14 cellular contexts compared by ENCODE assay signal in genomic region chr17:19174422-19174821, GRCh38. TPM values are rescaled to one million over a fixed set of nuclear protein-coding genes. Genes with fewer than 3 reads are reported as not detected.
DNase-seq lines count a peak whose midpoint lies in the region; ATAC-seq, FAIRE-seq and TF ChIP-seq lines count a peak whose summit lies in the region.
"Not testable (repeated sequence)": the region's sequence is repeated elsewhere in the genome, so short reads cannot be mapped to it uniquely, and the experiment has no call there.
"Had no signal": no experiment of that assay in that cellular context is flagged by ENCODE, and none has a peak within 500 bp of the region (broad histone marks: within the 10 kb centered on the region; RNA-seq: fewer than 3 reads in every experiment).

No MANE protein-coding gene starts in this region.

- not testable (repeated sequence) for H3K27ac ChIP-seq in A549; PC-3 (ENCODE audit: low read length); GM12878 (ENCODE audit: control insufficient read depth, insufficient read depth); left lung; aorta (ENCODE audit: low read depth in 1 of 2, low read length in 2 of 2)

- RAD21 ChIA-PET in GM12878 (lab: Charles Lee; ENCODE audit: unreplicated experiment) = not testable (repeated sequence)

- TF ChIP-seq CTCF in A549 (IDR thresholded peaks at IDR 0.05); PC-3 (conservative IDR thresholded peaks at IDR 0.05; ENCODE audit: low read depth, low read length); GM12878 (IDR thresholded peaks at IDR 0.05 in 2 of 3, conservative IDR thresholded peaks at IDR 0.05 in 1 of 3; ENCODE audit: control insufficient read depth in 2 of 3, extremely low read depth in 1 of 3, insufficient read depth in 1 of 3, low read depth in 3 of 3, low read length in 3 of 3); left lung (IDR thresholded peaks at IDR 0.05); mucosa of descending colon (IDR thresholded peaks at IDR 0.05): not testable (repeated sequence)

- FAIRE-seq in A549 (lab: Jason Lieb, UNC); GM12878 (lab: Jason Lieb, UNC): not testable (repeated sequence)

- not testable (repeated sequence) for H3K9me2 ChIP-seq in PC-3 (replicated peaks; ENCODE audit: low read length)

- H4K20me1 ChIP-seq in PC-3 (ENCODE audit: low read length); GM12878 (ENCODE audit: control insufficient read depth, insufficient read depth): not testable (repeated sequence)

- not testable (repeated sequence) for H3K9ac ChIP-seq in PC-3 (ENCODE audit: low read length); GM12878 (ENCODE audit: control insufficient read depth, insufficient read depth, low read length)

- H3K79me2 ChIP-seq in PC-3 (ENCODE audit: low read length); GM12878 (ENCODE audit: control insufficient read depth, insufficient read depth, low read length): not testable (repeated sequence)

- POLR2A ChIA-PET in A549 (lab: Yijun Ruan, JAX); PC-3 (lab: Charles Lee; ENCODE audit: unreplicated experiment); GM12878 (lab: Charles Lee): not testable (repeated sequence)

- DNase-seq in A549 (ENCODE audit: low read depth in 1 of 2, low spot score in 1 of 2); PC-3; GM12878 (ENCODE audit: low read depth, low spot score); Right ventricle myocardium superior; left ventricle myocardium superior; left lung; mucosa of descending colon; aorta: not testable (repeated sequence)

- CTCF ChIA-PET in A549 (lab: Yijun Ruan, JAX); PC-3 (lab: Charles Lee); GM12878 (lab: Yijun Ruan, JAX): not testable (repeated sequence)

- intact Hi-C loops in PC-3 (cut with micrococcal nuclease); GM12878 (cut with micrococcal nuclease; ENCODE audit: unreplicated experiment); Right ventricle myocardium superior (cut with DNase I); left ventricle myocardium superior (cut with micrococcal nuclease); left lung (cut with DNase I); mucosa of descending colon (cut with DNase I, micrococcal nuclease); aorta (cut with DNase I): not testable (repeated sequence)

- H3K4me2 ChIP-seq in A549; PC-3 (ENCODE audit: low read length); GM12878 (ENCODE audit: control insufficient read depth, insufficient read depth): not testable (repeated sequence)

- not testable (repeated sequence) for BruUV-seq in PC-3 (replicated peaks; lab: Mats Ljungman, UMichigan); GM12878 (replicated peaks; lab: Mats Ljungman, UMichigan)

- H3K9me3 ChIP-seq in A549; PC-3 (ENCODE audit: low read length); GM12878 (replicated peaks; ENCODE audit: control insufficient read depth, insufficient read depth, low read length); left lung; mucosa of descending colon; aorta (ENCODE audit: control insufficient read depth, low read length): not testable (repeated sequence)

- SMC1A ChIA-PET in GM12878 (lab: Charles Lee; ENCODE audit: uncharacterized antibody, unreplicated experiment) = not testable (repeated sequence)

- TF ChIP-seq POLR2A in A549 (IDR thresholded peaks at IDR 0.05; ENCODE audit: low read length); GM12878 (IDR thresholded peaks at IDR 0.05; ENCODE audit: low read depth, low read length): not testable (repeated sequence)

- in situ Hi-C loops in GM12878 (cut with MboI) = not testable (repeated sequence)

- not testable (repeated sequence) for TF ChIP-seq EP300 in A549 (IDR thresholded peaks at IDR 0.05); GM12878 (IDR thresholded peaks at IDR 0.05; ENCODE audit: borderline replicate concordance in 1 of 2, control insufficient read depth in 1 of 2, low read depth in 2 of 2, low read length in 2 of 2)

- not testable (repeated sequence) for H3K4me3 ChIP-seq in A549; PC-3 (ENCODE audit: low read length); GM12878; left lung; mucosa of descending colon; aorta (ENCODE audit: low read length in 2 of 2)

- not testable (repeated sequence) for H3K36me3 ChIP-seq in PC-3 (ENCODE audit: low read depth, low read length); GM12878 (ENCODE audit: control insufficient read depth in 2 of 2, insufficient read depth in 2 of 2, low read length in 1 of 2); left lung; mucosa of descending colon (ENCODE audit: low read depth); aorta (ENCODE audit: control insufficient read depth in 1 of 2, insufficient read depth in 2 of 2, low read length in 1 of 2)

- no CpG with 5 or more reads among the region's 3 CpGs for WGBS in A549 (ENCODE audit: missing lambda C conversion rate)
- WGBS in GM12878 (ENCODE audit: insufficient coverage, insufficient replicate concordance, low lambda C conversion rate, missing lambda C conversion rate) = no CpG with 5 or more reads among the region's 3 CpGs
- no CpG with 5 or more reads among the region's 3 CpGs for WGBS in aorta, 2 donors

- H3K27me3 ChIP-seq in PC-3 (ENCODE audit: low read length); GM12878 (replicated peaks in 1 of 2; ENCODE audit: control insufficient read depth in 2 of 2, insufficient read depth in 2 of 2, low read length in 1 of 2); left lung; aorta (ENCODE audit: control insufficient read depth in 1 of 2, insufficient read depth in 2 of 2, low read length in 1 of 2): not testable (repeated sequence)

- H2AFZ ChIP-seq in PC-3 (ENCODE audit: low read length); GM12878 (ENCODE audit: control insufficient read depth, low read depth, low read length): not testable (repeated sequence)

- not testable (repeated sequence) for TF ChIP-seq RAD21 in A549 (conservative IDR thresholded peaks at IDR 0.05 in 1 of 2, IDR thresholded peaks at IDR 0.05 in 1 of 2); GM12878 (IDR thresholded peaks at IDR 0.05; ENCODE audit: insufficient read depth, low read depth, low read length)

- not testable (repeated sequence) for H3F3A ChIP-seq in PC-3 (ENCODE audit: low read length, unreplicated experiment)

- ATAC-seq in A549 = peak; percentile 37 to 59; a peak in 5 of 6 replicates
- ATAC-seq in PC-3 = peak; percentile 35
- ATAC-seq in GM12878 = peak; percentile 25; the same call in 1 of the 3 replicates
- ATAC-seq in Right ventricle myocardium superior (ENCODE audit: poor library complexity) = peak; percentile 36
- ATAC-seq in left ventricle myocardium superior = peak; percentile 57
- peak; percentile 12 for ATAC-seq in left lung
- peak; percentile 12 for ATAC-seq in mucosa of descending colon
- peak; percentile 52 for ATAC-seq in aorta (ENCODE audit: low FRiP score)

- not testable (repeated sequence) for H3K4me1 ChIP-seq in A549; PC-3 (ENCODE audit: insufficient read depth, low read length); GM12878 (ENCODE audit: control insufficient read depth, insufficient read depth, low read length); left lung; mucosa of descending colon (ENCODE audit: low read depth); aorta (ENCODE audit: control insufficient read depth in 1 of 2, insufficient read depth in 2 of 2, low read length in 2 of 2)

RNA-seq across cellular contexts. Expression of gene GRAPL, which starts 47.0 kb away (rescaled TPM):
- polyA plus RNA-seq in A549 (2011; rRNA removed) (0.08 and 0.09 TPM in 2 replicates), A549 (2017; fragmentation: RNase III; extraction: RNeasy Plus Mini Kit Qiagen cat#74134 plus additional on column Dnase treatment) (0.16 to 0.36 TPM (median 0.25 TPM) in 3 replicates), GM12878 (2011; rRNA removed) (5.5 and 7.5 TPM in 2 replicates), GM12878 (2014; fragmentation: Illumina TruSeq; extraction: Trizol) (5.6 and 24.6 TPM in 2 replicates), GM12878 (2014; fragmentation: Nextera tagmentation; extraction: Ambion mirVana) (1 to 10 TPM; 1.5 to 1.9 TPM), GM12878 (2014; rRNA removed) (52.0 and 63.2 TPM in 2 replicates), GM12878 (2016; fragmentation: Nextera tagmentation; extraction: Ambion mirVana) (1 to 10 TPM; 2.8 TPM), aorta (not detected)
- polyA plus RNA-seq in A549 (2012; cell fraction: cytosol; rRNA removed) = 0.08 TPM in 1 of 2 replicates, not detected in the other
- 0.43 and 0.61 TPM in 2 replicates for polyA plus RNA-seq in A549 (2012; cell fraction: nucleus; rRNA removed)
- polyA minus RNA-seq in A549 (2011; rRNA and poly(A)+ RNA removed) = 0.74 and 1.2 TPM in 2 replicates
- total RNA-seq in PC-3 (2014; rRNA removed) (not detected in 2 replicates), GM12878 (2014; rRNA removed) (18.7 and 21.2 TPM in 2 replicates), GM12878 (2014; rRNA removed; fragmentation: Illumina TruSeq; extraction: Trizol) (35.1 and 37.3 TPM in 2 replicates), GM12878 (2021) (29.3 and 32.4 TPM in 2 replicates), Right ventricle myocardium superior (1.5 TPM), left ventricle myocardium superior (1.0 TPM), left lung (1 to 10 TPM; 4.8 to 6.9 TPM), mucosa of descending colon (1 to 10 TPM; 2.0 to 4.4 (median 2.2) TPM), aorta (1 to 10 TPM; 6.3 to 6.6 TPM)
- 194 and 200 TPM in 2 replicates for total RNA-seq in GM12878 (2013; cell fraction: nucleolus; rRNA removed)
- polyA plus RNA-seq in GM12878 (2011; ENCODE audit: low read depth) = 12.7 TPM
- polyA plus RNA-seq in GM12878 (2011; cell fraction: cytosol; rRNA removed) = 4.3 and 5.9 TPM in 2 replicates
- 18.7 and 26.5 TPM in 2 replicates for polyA plus RNA-seq in GM12878 (2011; cell fraction: nucleus; rRNA removed)
- 18.3 and 26.2 TPM in 2 replicates for polyA plus RNA-seq in GM12878 (2012)
- polyA minus RNA-seq in GM12878 (2011; rRNA and poly(A)+ RNA removed) = 8.1 and 14.8 TPM in 2 replicates
- 2.4 and 2.9 TPM in 2 replicates for polyA minus RNA-seq in GM12878 (2011; cell fraction: cytosol; rRNA and poly(A)+ RNA removed)
- polyA minus RNA-seq in GM12878 (2011; cell fraction: nucleus; rRNA and poly(A)+ RNA removed) = 14.4 and 35.1 TPM in 2 replicates
- total RNA-seq: A673, Daoy, HFFc6, HT1080 had no signal
- polyA plus RNA-seq: AG04450, GM23338 had no signal
